ENCODE assay signal across 26 cellular contexts in the genomic region with DNA sequence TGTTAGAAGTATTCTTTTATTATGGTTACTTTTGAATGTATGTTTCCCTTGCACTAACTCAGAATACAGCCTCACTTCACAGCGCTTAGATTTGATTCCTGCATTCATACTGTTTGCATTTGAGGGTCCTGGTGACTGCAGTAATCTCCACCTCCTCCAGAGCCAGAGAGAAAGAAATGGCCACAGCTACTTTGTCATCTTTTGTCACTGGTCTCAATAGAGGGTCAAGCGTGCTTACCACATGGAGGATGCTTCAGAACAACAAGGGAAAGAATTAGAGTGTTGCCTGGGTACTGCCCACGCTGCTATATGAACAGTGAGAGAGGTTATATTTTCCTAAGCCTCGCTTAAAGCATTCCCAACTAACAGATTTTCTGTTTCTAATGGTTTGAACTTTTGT.
"Had no signal": no experiment of that assay in that cellular context is flagged by ENCODE, and none has a peak within 500 bp of the region (broad histone marks: within the 10 kb centered on the region; RNA-seq: fewer than 3 reads in every experiment).

No MANE protein-coding gene starts in this region.

- H3K27me3 ChIP-seq: body of pancreas, SJCRH30 had no signal

- H3K4me1 Mint-ChIP-seq: activated naive CD4-positive, alpha-beta T cell treated with anti-CD3 and anti-CD28 coated beads, Interleukin-2, amount 50 U/mL, for 24 hours; central memory CD8-positive, alpha-beta T cell; T-helper 17 cell had no signal

- H3K27me3 Mint-ChIP-seq: activated naive CD4-positive, alpha-beta T cell treated with anti-CD3 and anti-CD28 coated beads, Interleukin-2, amount 50 U/mL, for 24 hours; central memory CD8-positive, alpha-beta T cell had no signal

- DNase-seq: activated CD4-positive, alpha-beta T cell treated with anti-CD3 and anti-CD28 coated beads for 48 hours; activated CD4-positive, alpha-beta T cell treated with anti-CD3 and anti-CD28 coated beads, Interleukin-2, amount 50 U/mL, for 4 hours; activated CD4-positive, CD25-positive, alpha-beta regulatory T cell treated with anti-CD3 and anti-CD28 coated beads, Interleukin-2, amount 50 U/mL, for 72 hours; activated CD8-positive, alpha-beta memory T cell treated with anti-CD3 and anti-CD28 coated beads, Interleukin-2, amount 50 U/mL, for 48 hours; activated CD8-positive, alpha-beta T cell treated with anti-CD3 and anti-CD28 coated beads, Interleukin-2, amount 10 ng/mL, durations not matched to agents 7 days and 5 days; activated T-cell treated with anti-CD3 and anti-CD28 coated beads, Interleukin-2, amount 50 U/mL, for 1 hour; aorta; body of pancreas; Kasumi-1; KBM-7; NCI-H1048; NCI-H146; NCI-H187 treated with DMSO at 0.1 percent for 48 hours; NCI-H2171; NCI-H2227 treated with DMSO at 0.1 percent for 48 hours; NCI-H526 treated with DMSO at 0.1 percent for 48 hours; NCI-H82; Right ventricle myocardium superior; RPMI8226; SJCRH30; T-helper 17 cell; T-helper 9 cell had no signal

- H3K4me1 ChIP-seq: body of pancreas, SJCRH30 had no signal

- H3K9me3 ChIP-seq: body of pancreas, SJCRH30 had no signal

- ATAC-seq: activated CD8-positive, alpha-beta T cell treated with anti-CD3 and anti-CD28 coated beads, Interleukin-2, amount 10 ng/mL, durations not matched to agents 7 days and 5 days; body of pancreas; Panc1; T-helper 17 cell; WTC11 had no signal

- H3K36me3 Mint-ChIP-seq: activated naive CD4-positive, alpha-beta T cell treated with anti-CD3 and anti-CD28 coated beads, Interleukin-2, amount 50 U/mL, for 24 hours; WTC11 had no signal

- H3K36me3 ChIP-seq: SJCRH30 had no signal

- H3K9me3 Mint-ChIP-seq: activated naive CD4-positive, alpha-beta T cell treated with anti-CD3 and anti-CD28 coated beads, Interleukin-2, amount 50 U/mL, for 24 hours; central memory CD8-positive, alpha-beta T cell; WTC11 had no signal

- H3K4me3 ChIP-seq: body of pancreas, SJCRH30 had no signal

- H3K27ac Mint-ChIP-seq: activated CD8-positive, alpha-beta T cell treated with anti-CD3 and anti-CD28 coated beads, Interleukin-2, amount 10 ng/mL, durations not matched to agents 7 days and 5 days; activated naive CD4-positive, alpha-beta T cell treated with anti-CD3 and anti-CD28 coated beads, Interleukin-2, amount 50 U/mL, for 24 hours; T-helper 17 cell; WTC11 had no signal

- H3K4me3 Mint-ChIP-seq: activated CD8-positive, alpha-beta T cell treated with anti-CD3 and anti-CD28 coated beads, Interleukin-2, amount 10 ng/mL, durations not matched to agents 7 days and 5 days; activated naive CD4-positive, alpha-beta T cell treated with anti-CD3 and anti-CD28 coated beads, Interleukin-2, amount 50 U/mL, for 24 hours; central memory CD8-positive, alpha-beta T cell; T-helper 17 cell; WTC11 had no signal

- H3K27ac ChIP-seq: body of pancreas, SJCRH30 had no signal
